16 cellular contexts compared by ENCODE assay signal in genomic region chr3:128481438-128481942, GRCh38. TPM values are rescaled to one million over a fixed set of nuclear protein-coding genes. Genes with fewer than 3 reads are reported as not detected.
DNase-seq lines count a peak whose midpoint lies in the region; ATAC-seq and TF ChIP-seq lines count a peak whose summit lies in the region.
"Had no signal": no experiment of that assay in that cellular context is flagged by ENCODE, and none has a peak within 500 bp of the region (broad histone marks: within the 10 kb centered on the region; RNA-seq: fewer than 3 reads in every experiment).

No MANE protein-coding gene starts in this region.

- DNase-seq in BE2C (peak; percentile 93), NCI-H2107 (lab: John Stamatoyannopoulos, UW) (peak; percentile 55), erythroblast (lab: John Stamatoyannopoulos, UW) (peak in 1 of 2 experiments; percentile 27), lung microvascular endothelial cell (ENCODE audit: low read depth in 2 of 2) (peak; percentile 43 to 67), GM10248 (ENCODE audit: extremely low spot score) (no peak)
- no peak for DNase-seq in central memory CD4-positive, alpha-beta T cell
- DNase-seq: DMS79, hippocampal formation, T-helper 17 cell, transverse colon had no signal

- POLR2A ChIA-PET in GM10248 (lab: Yijun Ruan, JAX) = no interaction called here

- H3K36me3 ChIP-seq in BE2C = peaks cover 92% of the 10 kb centered on the region
- H3K36me3 ChIP-seq: transverse colon had no signal

- CTCF ChIA-PET in GM10248 (lab: Yijun Ruan, JAX) = interaction anchor here (1.1 to 1.3 kb wide), 2 partner anchors 8 to 56 kb away, joined by 3 read pairs; no protein-coding TSS in a partner anchor

- peaks cover 23% of the 10 kb centered on the region for H3K4me1 ChIP-seq in BE2C
- H3K4me1 ChIP-seq: parathyroid adenoma had no signal

- ATAC-seq in activated CD4-positive, CD25-positive, alpha-beta regulatory T cell treated with anti-CD3 and anti-CD28 coated beads, Interleukin-2, amount 50 U/mL, for 24 hours = no peak
- no peak for ATAC-seq in GM18520 (IDR thresholded peaks at IDR 0.05; ENCODE audit: unreplicated experiment)
- ATAC-seq: activated T-helper 17 cell treated with anti-CD3 and anti-CD28 coated beads, Interleukin-2, amount 50 U/mL, for 72 hours; GM12878; T-helper 17 cell had no signal

- peak overlapping the region; percentile 77 for H3K4me3 ChIP-seq in BE2C (ENCODE audit: low read depth, low read length)
- H3K4me3 ChIP-seq: GM12878, transverse colon had no signal

- H3K27me3 ChIP-seq in BE2C = no peaks in the 10 kb centered on the region

- TF ChIP-seq CTCF in BE2C (IDR thresholded peaks at IDR 0.05; ENCODE audit: low read depth, low read length) (no peak), GM10248 (IDR thresholded peaks at IDR 0.05; ENCODE audit: control extremely low read depth, extremely low read depth, low read depth, missing control alignments) (no peak)

- peak; percentile 0 for TF ChIP-seq POLR2A in erythroblast (IDR thresholded peaks at IDR 0.05; ENCODE audit: low read length)

- no peaks in the 10 kb centered on the region for H3K9me3 ChIP-seq in BE2C
- H3K9me3 ChIP-seq: transverse colon had no signal

RNA-seq across cellular contexts. Expression of gene GATA2, which starts 11.5 kb away (rescaled TPM):
- 791 TPM for polyA plus RNA-seq in BE2C (2012; ENCODE audit: insufficient read depth, insufficient read length, low read depth)
- 7.8 and 11.3 TPM in 2 replicates for total RNA-seq in lung microvascular endothelial cell
- polyA plus RNA-seq: GM12878 had no signal

RNA-seq across cellular contexts. Expression of gene DNAJB8, which starts 14.8 kb away (rescaled TPM):
- 0.12 TPM for polyA plus RNA-seq in BE2C (2012; ENCODE audit: insufficient read depth, insufficient read length, low read depth)
- not detected in 2 replicates for total RNA-seq in lung microvascular endothelial cell
- total RNA-seq: activated T-helper 17 cell treated with anti-CD3 and anti-CD28 coated beads, Interleukin-2, amount 50 U/mL, for 72 hours; GM12878; LHCN-M2; T-helper 17 cell; transverse colon had no signal
- polyA plus RNA-seq: GM12878 had no signal

Comparison
In these comparisons a context has a peak if more than half of its experiments do, and no peak if none do; other contexts are left out.
1. DNase-seq: peak in BE2C (single experiment), NCI-H2107 (single experiment) and lung microvascular endothelial cell (2 of 2); none in GM10248 (single experiment) and central memory CD4-positive, alpha-beta T cell (single experiment).